Comparison of ENCODE assay signal across 1 cellular context in the genomic region with DNA sequence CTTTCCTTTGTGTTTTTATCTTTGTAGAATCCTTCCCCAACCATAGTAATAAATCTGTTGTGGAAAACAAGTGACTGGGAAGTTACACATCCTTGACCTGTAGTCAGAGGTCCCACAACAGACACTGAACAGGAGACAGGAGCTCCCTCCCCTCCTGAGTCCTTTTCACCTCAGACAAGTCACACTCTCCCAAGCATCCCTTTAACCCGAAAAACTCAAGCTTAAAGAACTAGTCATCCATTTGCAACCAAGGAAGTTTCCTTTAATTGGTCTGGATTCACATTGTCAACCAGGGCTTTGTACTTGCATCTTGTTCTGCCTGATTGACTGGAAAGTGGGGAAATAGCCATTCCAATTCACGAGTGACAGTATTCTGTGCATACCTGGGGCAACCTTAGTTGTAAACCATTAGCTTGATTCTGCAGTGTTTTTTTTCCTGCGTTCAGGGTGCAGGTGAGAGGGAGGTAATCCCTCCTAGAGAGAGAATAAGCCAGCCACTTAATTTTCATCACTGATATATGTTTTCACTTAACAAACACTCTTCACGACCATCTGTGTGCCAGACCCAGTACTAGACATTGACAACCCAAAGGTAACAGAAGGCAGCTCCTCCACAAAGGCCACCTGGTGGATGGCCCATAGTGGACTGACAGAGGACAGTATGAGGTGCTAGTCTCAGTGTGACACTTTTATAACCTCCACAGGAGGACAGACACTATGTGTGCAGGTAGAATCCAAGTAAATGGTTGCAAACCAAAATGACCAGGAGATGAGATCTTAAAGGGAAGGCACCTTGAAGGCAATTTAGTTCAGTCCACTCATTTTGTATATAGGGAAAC.
TF ChIP-seq lines count a peak whose summit lies in the region.

No MANE protein-coding gene starts in this region.

TF ChIP-seq in HCT116, 20 proteins besides CTCF, POLR2A, EP300 and RAD21 (continued from another document):
- TF ChIP-seq CBX3 (IDR thresholded peaks at IDR 0.05; ENCODE audit: low read depth): no peak
- no peak for TF ChIP-seq EZH2 (IDR thresholded peaks at IDR 0.05)
- no peak for TF ChIP-seq SIN3A (IDR thresholded peaks at IDR 0.05; ENCODE audit: low read depth)
- no peak for TF ChIP-seq EZH2phosphoT487 (IDR thresholded peaks at IDR 0.05; ENCODE audit: borderline replicate concordance)
- TF ChIP-seq ZFX (IDR thresholded peaks at IDR 0.05): no peak
TF ChIP-seq in HCT116: peak in this region for 0.
